8 cellular contexts compared by ENCODE assay signal in genomic region chr22:19892249-19892879, GRCh38. TPM values are rescaled to one million over a fixed set of nuclear protein-coding genes. Genes with fewer than 3 reads are reported as not detected.
DNase-seq lines count a peak whose midpoint lies in the region; TF ChIP-seq lines count a peak whose summit lies in the region.

No MANE protein-coding gene starts in this region.

- H3K9me3 ChIP-seq in A673 (ENCODE audit: low read depth, low read length, poor library complexity, severe bottlenecking) = no peaks in the 10 kb centered on the region
- H3K9me3 ChIP-seq in KOPT-K1 (ENCODE audit: insufficient read depth, low read length, poor library complexity, severe bottlenecking) = no peaks in the 10 kb centered on the region
- no peaks in the 10 kb centered on the region for H3K9me3 ChIP-seq in iPS-18a (ENCODE audit: control insufficient read depth, low read depth, low read length)

- H3K27ac ChIP-seq in A673 (ENCODE audit: low read depth, low read length, poor library complexity, severe bottlenecking) = peak overlapping the region; percentile 82
- H3K27ac ChIP-seq in KOPT-K1 (ENCODE audit: low read depth, low read length, poor library complexity, severe bottlenecking) = peak overlapping the region; percentile 98
- peak overlapping the region; percentile 30 for H3K27ac ChIP-seq in iPS-18a (ENCODE audit: low read length)
- peak overlapping the region in 18 of 59 donors; percentile 3 to 71 (median 48) for H3K27ac ChIP-seq in dorsolateral prefrontal cortex
- no peak overlapping the region for H3K27ac ChIP-seq in substantia nigra (ENCODE audit: low read depth, low read length, poor library complexity, severe bottlenecking)

- peak overlapping the region; percentile 38 for H3K9ac ChIP-seq in iPS-18a (ENCODE audit: low read length)

- peaks cover 46% of the 10 kb centered on the region for H3K4me1 ChIP-seq in A673 (ENCODE audit: insufficient read depth, low read length, poor library complexity, severe bottlenecking)
- peaks cover 22% of the 10 kb centered on the region for H3K4me1 ChIP-seq in iPS-18a (ENCODE audit: control insufficient read depth, low read depth, low read length)

- POLR2A ChIA-PET in A673 (lab: Charles Lee; ENCODE audit: low non-redundant PET) = no interaction called here

- H3K4me3 ChIP-seq in A673 (ENCODE audit: low read depth, low read length, poor library complexity, severe bottlenecking) (no peak overlapping the region), iPS-18a (ENCODE audit: low read length) (peak overlapping the region; percentile 6), dorsolateral prefrontal cortex (peak overlapping the region in 2 of 59 donors; percentile 11 to 15)

- no peak for DNase-seq in A673 (ENCODE audit: low spot score)
- peak; percentile 28 to 37 (median 33) for DNase-seq in activated CD8-positive, alpha-beta memory T cell treated with anti-CD3 and anti-CD28 coated beads for 48 hours (ENCODE audit: low read depth in 2 of 3, low spot score in 2 of 3)
- DNase-seq in stimulated activated CD4-positive, alpha-beta T cell treated with anti-CD3 and anti-CD28 coated beads, TNF-alpha, amount 100 ng/mL, for 48 hours (ENCODE audit: low read depth in 3 of 3) = peak; percentile 31 to 55 (median 52)
- DNase-seq in EL = no peak
- no peak for DNase-seq in dorsolateral prefrontal cortex
- DNase-seq in substantia nigra (lab: John Stamatoyannopoulos, UW) = no peak

- TF ChIP-seq CTCF in A673 (conservative IDR thresholded peaks at IDR 0.05; ENCODE audit: low read depth, low read length) = no peak
- no peak for TF ChIP-seq CTCF in dorsolateral prefrontal cortex (IDR thresholded peaks at IDR 0.05 in 54 of 56, conservative IDR thresholded peaks at IDR 0.05 in 2 of 56; ENCODE audit: low read depth in 1 of 56, partially characterized antibody in 56 of 56)

- intact Hi-C loops in A673 (cut with micrococcal nuclease; ENCODE audit: unreplicated experiment) (no loop called here), dorsolateral prefrontal cortex (cut with DNase I) (no loop called here)

- H3K27me3 ChIP-seq in A673 (replicated peaks; ENCODE audit: insufficient read depth, low read depth, low read length, poor library complexity) = no peaks in the 10 kb centered on the region
- peaks cover 19% of the 10 kb centered on the region for H3K27me3 ChIP-seq in iPS-18a (ENCODE audit: control insufficient read depth, insufficient read depth, low read length)
- H3K27me3 ChIP-seq in dorsolateral prefrontal cortex = no peaks in the 10 kb centered on the region

- H3K36me3 ChIP-seq in A673 (ENCODE audit: insufficient read depth, low read length, poor library complexity, severe bottlenecking) (no peaks in the 10 kb centered on the region), KOPT-K1 (ENCODE audit: insufficient read depth, low read length) (no peaks in the 10 kb centered on the region), iPS-18a (ENCODE audit: control insufficient read depth, low read depth, low read length) (no peaks in the 10 kb centered on the region)

- no TSS peak for BruUV-seq in A673 (replicated peaks; lab: Mats Ljungman, UMichigan)

- CTCF ChIA-PET in A673 (lab: Charles Lee) = interaction anchor here (0.5 kb wide), 1 partner anchor 157 kb away, joined by 7 read pairs; no protein-coding TSS in a partner anchor

RNA-seq across cellular contexts. Expression of gene GNB1L, which starts 37.7 kb away (rescaled TPM):
- total RNA-seq in A673 (2021) (17.8 and 17.9 TPM in 2 replicates), dorsolateral prefrontal cortex (10 to 100 TPM in 25 of 120 experiments, 1 to 10 TPM in 95; 4.8 to 17.5 (median 8.3) TPM)

RNA-seq across cellular contexts. Expression of gene RTL10, which starts 37.7 kb away (rescaled TPM):
- total RNA-seq in A673 (2021) = 22.7 and 25.6 TPM in 2 replicates
- 10 to 100 TPM; 15.9 to 53.5 (median 30.1) TPM for total RNA-seq in dorsolateral prefrontal cortex

RNA-seq across cellular contexts. Expression of gene COMT, which starts 49.2 kb away (rescaled TPM):
- total RNA-seq in A673 (2021) (87.8 and 98.6 TPM in 2 replicates), dorsolateral prefrontal cortex (100 to 1,000 TPM in 87 of 120 experiments, 10 to 100 TPM in 33; 72.4 to 193 (median 113) TPM)

RNA-seq across cellular contexts. Expression of gene TXNRD2, which starts 49.3 kb away (rescaled TPM):
- total RNA-seq in A673 (2021) = 25.2 and 32.6 TPM in 2 replicates
- 10 to 100 TPM; 24.8 to 48.9 (median 32.2) TPM for total RNA-seq in dorsolateral prefrontal cortex

Comparison
In these comparisons a context has a peak if more than half of its experiments do, and no peak if none do; other contexts are left out.
1. DNase-seq: peak in activated CD8-positive, alpha-beta memory T cell treated with anti-CD3 and anti-CD28 coated beads for 48 hours (3 of 3) and stimulated activated CD4-positive, alpha-beta T cell treated with anti-CD3 and anti-CD28 coated beads, TNF-alpha, amount 100 ng/mL, for 48 hours (3 of 3); none in A673 (single experiment), EL (single experiment), dorsolateral prefrontal cortex (0 of 10) and substantia nigra (0 of 49).